Comparison of ENCODE assay signal across 1 cellular context in genomic region chr22:46265627-46266026, GRCh38.
TF ChIP-seq lines count a peak whose summit lies in the region.

No MANE protein-coding gene starts in this region.

TF ChIP-seq in A549, 52 proteins besides CTCF, POLR2A, EP300 and RAD21:
- TF ChIP-seq ZFP36 (IDR thresholded peaks at IDR 0.05; ENCODE audit: borderline replicate concordance, partially characterized antibody): peak; percentile 70
TF ChIP-seq in A549: peak in this region for 1; not testable (repeated sequence) for 51.
